In genomic region chr17:76447931-76448652, GRCh38 we compare ENCODE assay signal across 12 cellular contexts. TPM values are rescaled to one million over a fixed set of nuclear protein-coding genes. Genes with fewer than 3 reads are reported as not detected.
DNase-seq lines count a peak whose midpoint lies in the region; ATAC-seq, FAIRE-seq and TF ChIP-seq lines count a peak whose summit lies in the region.
"Had no signal": no experiment of that assay in that cellular context is flagged by ENCODE, and none has a peak within 500 bp of the region (broad histone marks: within the 10 kb centered on the region; RNA-seq: fewer than 3 reads in every experiment).

No MANE protein-coding gene starts in this region.

- no peak for TF ChIP-seq RAD21 in HCT116 (IDR thresholded peaks at IDR 0.05; ENCODE audit: low read depth)

- H3K27ac Mint-ChIP-seq in activated CD4-positive, alpha-beta T cell treated with anti-CD3 and anti-CD28 coated beads for 36 hours, result peak overlapping the region; percentile 21
- no peak overlapping the region for H3K27ac Mint-ChIP-seq in activated CD4-positive, alpha-beta T cell treated with anti-CD3 and anti-CD28 coated beads, Interleukin-2, amount 10 ng/mL, durations not matched to agents 7 days and 5 days
- no peak overlapping the region for H3K27ac Mint-ChIP-seq in neural crest cell (ENCODE audit: unreplicated experiment)

- POLR2A ChIA-PET in activated CD4-positive, alpha-beta T cell treated with anti-CD3 and anti-CD28 coated beads for 36 hours (lab: Charles Lee), result interaction anchor here (0.7 kb wide), 1 partner anchor 246 kb away, joined by 3 read pairs; no protein-coding TSS in a partner anchor
- POLR2A ChIA-PET in activated CD4-positive, alpha-beta T cell treated with anti-CD3 and anti-CD28 coated beads, Interleukin-2, amount 10 ng/mL, durations not matched to agents 7 days and 5 days (lab: Charles Lee), result no interaction called here
- POLR2A ChIA-PET in HCT116 (lab: Charles Lee), result interaction anchor here (1.0 kb wide), 1 partner anchor 37 kb away, joined by 3 read pairs; no protein-coding TSS in a partner anchor

- H3K4me1 Mint-ChIP-seq in activated CD4-positive, alpha-beta T cell treated with anti-CD3 and anti-CD28 coated beads for 36 hours, result peaks cover 81% of the 10 kb centered on the region
- peaks cover 79% of the 10 kb centered on the region for H3K4me1 Mint-ChIP-seq in activated CD4-positive, alpha-beta T cell treated with anti-CD3 and anti-CD28 coated beads, Interleukin-2, amount 10 ng/mL, durations not matched to agents 7 days and 5 days
- H3K4me1 Mint-ChIP-seq in neural crest cell, result peaks cover 81% of the 10 kb centered on the region

- DNase-seq in activated CD4-positive, alpha-beta T cell treated with anti-CD3 and anti-CD28 coated beads for 36 hours, result peak; percentile 51
- DNase-seq in activated CD4-positive, alpha-beta T cell treated with anti-CD3 and anti-CD28 coated beads, Interleukin-2, amount 10 ng/mL, durations not matched to agents 7 days and 5 days, result no peak
- DNase-seq in HCT116 (ENCODE audit: low read depth, low spot score) (no peak), bronchial epithelial cell (ENCODE audit: low read depth) (peak; percentile 44), neural crest cell (ENCODE audit: low read depth, low spot score) (no peak), HAP-1 (ENCODE audit: low spot score in 2 of 2) (no peak)
- no peak for DNase-seq in effector memory CD4-positive, alpha-beta T cell
- DNase-seq: caudate nucleus, HCEC 1CT, KBM-7 had no signal

- H3K79me2 ChIP-seq in HCT116 (ENCODE audit: insufficient read depth, low read length), result peaks cover 99% of the 10 kb centered on the region

- CTCF ChIA-PET in activated CD4-positive, alpha-beta T cell treated with anti-CD3 and anti-CD28 coated beads for 36 hours (lab: Charles Lee), result interaction anchor here (1.1 kb wide), 2 partner anchors 13 to 40 kb away, joined by 3 to 4 read pairs; no protein-coding TSS in a partner anchor
- CTCF ChIA-PET in activated CD4-positive, alpha-beta T cell treated with anti-CD3 and anti-CD28 coated beads, Interleukin-2, amount 10 ng/mL, durations not matched to agents 7 days and 5 days (lab: Charles Lee), result interaction anchor here (1.1 kb wide), 1 partner anchor 9 kb away, joined by 3 read pairs; no protein-coding TSS in a partner anchor
- CTCF ChIA-PET in HCT116 (lab: Charles Lee), result no interaction called here

- RAD21 ChIA-PET in HCT116 (lab: Charles Lee; ENCODE audit: low non-redundant PET in 1 of 2, low total read pairs in 2 of 2, uncharacterized antibody in 2 of 2, unreplicated experiment in 2 of 2), result no interaction called here

- peak; percentile 74 for ATAC-seq in activated CD4-positive, alpha-beta T cell treated with anti-CD3 and anti-CD28 coated beads for 36 hours
- ATAC-seq in HCT116 (no peak), GM18517 (IDR thresholded peaks at IDR 0.05; ENCODE audit: unreplicated experiment) (no peak)

- H3K9me3 Mint-ChIP-seq in activated CD4-positive, alpha-beta T cell treated with anti-CD3 and anti-CD28 coated beads for 36 hours (ENCODE audit: low read depth), result no peaks in the 10 kb centered on the region
- no peaks in the 10 kb centered on the region for H3K9me3 Mint-ChIP-seq in activated CD4-positive, alpha-beta T cell treated with anti-CD3 and anti-CD28 coated beads, Interleukin-2, amount 10 ng/mL, durations not matched to agents 7 days and 5 days
- H3K9me3 Mint-ChIP-seq in neural crest cell, result no peaks in the 10 kb centered on the region

- BruUV-seq in HCT116 (replicated peaks; lab: Mats Ljungman, UMichigan), result no TSS peak

- FAIRE-seq in bronchial epithelial cell (lab: Jason Lieb, UNC), result no peak

- no peaks in the 10 kb centered on the region for H3K27me3 Mint-ChIP-seq in activated CD4-positive, alpha-beta T cell treated with anti-CD3 and anti-CD28 coated beads for 36 hours
- no peaks in the 10 kb centered on the region for H3K27me3 Mint-ChIP-seq in activated CD4-positive, alpha-beta T cell treated with anti-CD3 and anti-CD28 coated beads, Interleukin-2, amount 10 ng/mL, durations not matched to agents 7 days and 5 days
- no peaks in the 10 kb centered on the region for H3K27me3 Mint-ChIP-seq in neural crest cell (ENCODE audit: low read depth)

- TF ChIP-seq CTCF in HCT116 (IDR thresholded peaks at IDR 0.05 in 2 of 3, conservative IDR thresholded peaks at IDR 0.05 in 1 of 3; ENCODE audit: borderline replicate concordance in 1 of 3, insufficient read depth in 1 of 3, low read depth in 2 of 3, low read length in 2 of 3) (no peak), bronchial epithelial cell (IDR thresholded peaks at IDR 0.05; ENCODE audit: insufficient read depth, low read length, severe bottlenecking) (no peak), neural crest cell (conservative IDR thresholded peaks at IDR 0.05) (no peak)

- H3K27ac ChIP-seq in HCT116 (ENCODE audit: low read depth, low read length), result peak overlapping the region; percentile 63; the same call in 1 of the 2 replicates
- H3K27ac ChIP-seq in effector memory CD4-positive, alpha-beta T cell (ENCODE audit: insufficient read depth, low read length, poor library complexity, severe bottlenecking), result no peak overlapping the region
- H3K27ac ChIP-seq: neutrophil had no signal

- in situ Hi-C loops in HAP-1 (cut with MboI; ENCODE audit: low sequenced_read_pairs), result no loop called here

- intact Hi-C loops in activated CD4-positive, alpha-beta T cell treated with anti-CD3 and anti-CD28 coated beads for 36 hours (cut with DNase I, micrococcal nuclease), result no loop called here
- intact Hi-C loops in HCT116 (cut with micrococcal nuclease), result no loop called here

- H3K4me3 Mint-ChIP-seq in activated CD4-positive, alpha-beta T cell treated with anti-CD3 and anti-CD28 coated beads for 36 hours, result peak overlapping the region; percentile 5
- H3K4me3 Mint-ChIP-seq in activated CD4-positive, alpha-beta T cell treated with anti-CD3 and anti-CD28 coated beads, Interleukin-2, amount 10 ng/mL, durations not matched to agents 7 days and 5 days, result no peak overlapping the region
- H3K4me3 Mint-ChIP-seq in neural crest cell, result peak overlapping the region; percentile 52

- H4K20me1 ChIP-seq in HCT116 (ENCODE audit: insufficient read depth), result peaks cover 44% of the 10 kb centered on the region; the same call in 1 of the 2 replicates

- no peaks in the 10 kb centered on the region for H3K9me2 ChIP-seq in HCT116 (ENCODE audit: insufficient read depth)

- H3K36me3 Mint-ChIP-seq in activated CD4-positive, alpha-beta T cell treated with anti-CD3 and anti-CD28 coated beads for 36 hours (ENCODE audit: low read depth), result peaks cover 7% of the 10 kb centered on the region
- peaks cover 4% of the 10 kb centered on the region for H3K36me3 Mint-ChIP-seq in activated CD4-positive, alpha-beta T cell treated with anti-CD3 and anti-CD28 coated beads, Interleukin-2, amount 10 ng/mL, durations not matched to agents 7 days and 5 days (ENCODE audit: low read depth)
- H3K36me3 Mint-ChIP-seq in neural crest cell (ENCODE audit: low read depth), result no peaks in the 10 kb centered on the region

- no peak for TF ChIP-seq POLR2A in HCT116 (IDR thresholded peaks at IDR 0.05; ENCODE audit: borderline replicate concordance, extremely low read depth, insufficient read depth, insufficient read length)

- no peaks in the 10 kb centered on the region for H3K9me3 ChIP-seq in HCT116 (ENCODE audit: control insufficient read depth in 1 of 2, insufficient read depth in 1 of 2, low read depth in 1 of 2, low read length in 2 of 2)
- H3K9me3 ChIP-seq in effector memory CD4-positive, alpha-beta T cell (ENCODE audit: control insufficient read depth, low read length), result no peaks in the 10 kb centered on the region
- H3K9me3 ChIP-seq in HAP-1, result no peaks in the 10 kb centered on the region
- H3K9me3 ChIP-seq: neutrophil had no signal

- H3K4me1 ChIP-seq in HCT116 (ENCODE audit: control insufficient read depth in 1 of 2, insufficient read depth in 2 of 2, low read length in 2 of 2) (peaks cover 53 to 80% of the 10 kb centered on the region in 2 experiments), HAP-1 (peaks cover 40% of the 10 kb centered on the region)
- H3K4me1 ChIP-seq in effector memory CD4-positive, alpha-beta T cell (ENCODE audit: control insufficient read depth, insufficient read depth, low read length, poor library complexity, severe bottlenecking), result peaks cover 19% of the 10 kb centered on the region

- H3K36me3 ChIP-seq in HCT116 (ENCODE audit: control insufficient read depth in 1 of 2, insufficient read depth in 2 of 2, low read length in 2 of 2), result peaks cover 0 to 6% of the 10 kb centered on the region in 2 experiments; a peak in 1 of 4 replicates
- H3K36me3 ChIP-seq in bronchial epithelial cell (ENCODE audit: control insufficient read depth, insufficient read depth, low read length), result no peaks in the 10 kb centered on the region
- no peaks in the 10 kb centered on the region for H3K36me3 ChIP-seq in effector memory CD4-positive, alpha-beta T cell (ENCODE audit: control insufficient read depth, insufficient read depth, low read length)
- H3K36me3 ChIP-seq in HAP-1 (replicated peaks), result peaks cover 8% of the 10 kb centered on the region
- H3K36me3 ChIP-seq: neutrophil had no signal

- H3K27me3 ChIP-seq in HCT116 (ENCODE audit: insufficient read depth, low read length) (no peaks in the 10 kb centered on the region), bronchial epithelial cell (ENCODE audit: control insufficient read depth, insufficient read depth, low read length) (no peaks in the 10 kb centered on the region), HAP-1 (ENCODE audit: low read depth) (no peaks in the 10 kb centered on the region)
- no peaks in the 10 kb centered on the region for H3K27me3 ChIP-seq in effector memory CD4-positive, alpha-beta T cell (replicated peaks; ENCODE audit: control insufficient read depth, insufficient read depth, low read length, poor library complexity, severe bottlenecking)

- H3K4me2 ChIP-seq in HCT116 (ENCODE audit: low read length), result peak overlapping the region; percentile 80

- H3K4me3 ChIP-seq in HCT116 (replicated peaks in 1 of 2; ENCODE audit: low read depth in 1 of 2, low read length in 2 of 2) (0 out of 4 replicates have a peak overlapping the region, but pooled peaks of 1 of the 2 experiments have one; percentile 47), bronchial epithelial cell (ENCODE audit: low read depth, low read length) (no peak overlapping the region), HAP-1 (no peak overlapping the region)
- H3K4me3 ChIP-seq in effector memory CD4-positive, alpha-beta T cell (ENCODE audit: insufficient read depth, low read depth, low read length, poor library complexity, severe bottlenecking), result no peak overlapping the region

- no peak overlapping the region for H2AFZ ChIP-seq in HCT116 (ENCODE audit: low read depth, low read length, poor library complexity, severe bottlenecking)

- peak overlapping the region; percentile 31; the same call in 1 of the 2 replicates for H3K9ac ChIP-seq in HCT116 (ENCODE audit: low read length)

RNA-seq across cellular contexts. Expression of gene UBE2O, which starts 4.9 kb away (rescaled TPM):
- total RNA-seq in activated CD4-positive, alpha-beta T cell treated with anti-CD3 and anti-CD28 coated beads for 36 hours, result 10 to 100 TPM; 28.1 to 30.7 TPM
- total RNA-seq in activated CD4-positive, alpha-beta T cell treated with anti-CD3 and anti-CD28 coated beads, Interleukin-2, amount 10 ng/mL, durations not matched to agents 7 days and 5 days, result 10 to 100 TPM; 30.5 to 31.3 TPM
- total RNA-seq in HCT116 (2021; ENCODE audit: unreplicated experiment), result 59.1 TPM
- polyA plus RNA-seq in HCT116 (2012), result 50.2 and 72.6 TPM in 2 replicates
- 15.8 and 21.8 TPM in 2 replicates for total RNA-seq in bronchial epithelial cell
- 70.0 and 71.4 TPM in 2 replicates for total RNA-seq in neural crest cell

RNA-seq across cellular contexts. Expression of gene AANAT, which starts 19.3 kb away (rescaled TPM):
- under 1 TPM in 1 of 2 experiments, not detected in 1; 0.16 TPM for total RNA-seq in activated CD4-positive, alpha-beta T cell treated with anti-CD3 and anti-CD28 coated beads for 36 hours
- not detected for total RNA-seq in activated CD4-positive, alpha-beta T cell treated with anti-CD3 and anti-CD28 coated beads, Interleukin-2, amount 10 ng/mL, durations not matched to agents 7 days and 5 days
- not detected for total RNA-seq in HCT116 (2021; ENCODE audit: unreplicated experiment)
- 0.24 and 0.36 TPM in 2 replicates for polyA plus RNA-seq in HCT116 (2012)
- not detected in 2 replicates for total RNA-seq in bronchial epithelial cell
- total RNA-seq in neural crest cell, result 0.39 TPM in 1 of 2 replicates, not detected in the other

RNA-seq across cellular contexts. Expression of gene RHBDF2, which starts 53.1 kb away (rescaled TPM):
- total RNA-seq in activated CD4-positive, alpha-beta T cell treated with anti-CD3 and anti-CD28 coated beads for 36 hours, result 10 to 100 TPM; 23.9 to 28.4 TPM
- 10 to 100 TPM; 37.1 to 41.6 TPM for total RNA-seq in activated CD4-positive, alpha-beta T cell treated with anti-CD3 and anti-CD28 coated beads, Interleukin-2, amount 10 ng/mL, durations not matched to agents 7 days and 5 days
- 61.1 TPM for total RNA-seq in HCT116 (2021; ENCODE audit: unreplicated experiment)
- polyA plus RNA-seq in HCT116 (2012), result 34.4 and 40.6 TPM in 2 replicates
- 9.9 and 10.8 TPM in 2 replicates for total RNA-seq in bronchial epithelial cell
- total RNA-seq in neural crest cell, result 2.0 and 3.6 TPM in 2 replicates

Comparison
In these comparisons a context has a peak if more than half of its experiments do, and no peak if none do; other contexts are left out.
1. DNase-seq: peak in activated CD4-positive, alpha-beta T cell treated with anti-CD3 and anti-CD28 coated beads for 36 hours (single experiment) and bronchial epithelial cell (single experiment); none in activated CD4-positive, alpha-beta T cell treated with anti-CD3 and anti-CD28 coated beads, Interleukin-2, amount 10 ng/mL, durations not matched to agents 7 days and 5 days (single experiment), HCT116 (single experiment), neural crest cell (single experiment), effector memory CD4-positive, alpha-beta T cell (0 of 3) and HAP-1 (0 of 2).